2 cellular contexts compared by ENCODE assay signal in genomic region chr6:43782764-43783513, GRCh38.
TF ChIP-seq lines count a peak whose summit lies in the region.

No MANE protein-coding gene starts in this region.

TF ChIP-seq in IMR-90, 13 proteins besides CTCF, POLR2A, EP300 and RAD21:
- no peak for TF ChIP-seq MAFK (IDR thresholded peaks at IDR 0.05; ENCODE audit: low read depth, low read length)
- no peak for TF ChIP-seq MXI1 (IDR thresholded peaks at IDR 0.05; ENCODE audit: borderline replicate concordance, low read depth, low read length)
- no peak for TF ChIP-seq ELK1 (IDR thresholded peaks at IDR 0.05; ENCODE audit: borderline replicate concordance, low read depth, low read length)
- no peak for TF ChIP-seq CEBPB (IDR thresholded peaks at IDR 0.05; ENCODE audit: low read depth, low read length)
- TF ChIP-seq NFE2L2 (IDR thresholded peaks at IDR 0.05; ENCODE audit: low read depth, low read length), result no peak
- TF ChIP-seq RCOR1 (IDR thresholded peaks at IDR 0.05; ENCODE audit: insufficient replicate concordance, low read length), result no peak
- no peak for TF ChIP-seq BHLHE40 (IDR thresholded peaks at IDR 0.05; ENCODE audit: low read depth, low read length)
- TF ChIP-seq CHD1 (IDR thresholded peaks at IDR 0.05; ENCODE audit: low read depth, low read length), result no peak
- no peak for TF ChIP-seq SMC3 (IDR thresholded peaks at IDR 0.05; ENCODE audit: low read depth, low read length)
- TF ChIP-seq MAZ (IDR thresholded peaks at IDR 0.05; ENCODE audit: borderline replicate concordance, low read depth, low read length), result no peak
- TF ChIP-seq FOS (IDR thresholded peaks at IDR 0.05; ENCODE audit: low read depth, low read length), result no peak
- TF ChIP-seq, protein P1, sequence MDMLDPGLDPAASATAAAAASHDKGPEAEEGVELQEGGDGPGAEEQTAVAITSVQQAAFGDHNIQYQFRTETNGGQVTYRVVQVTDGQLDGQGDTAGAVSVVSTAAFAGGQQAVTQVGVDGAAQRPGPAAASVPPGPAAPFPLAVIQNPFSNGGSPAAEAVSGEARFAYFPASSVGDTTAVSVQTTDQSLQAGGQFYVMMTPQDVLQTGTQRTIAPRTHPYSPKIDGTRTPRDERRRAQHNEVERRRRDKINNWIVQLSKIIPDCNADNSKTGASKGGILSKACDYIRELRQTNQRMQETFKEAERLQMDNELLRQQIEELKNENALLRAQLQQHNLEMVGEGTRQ (IDR thresholded peaks at IDR 0.05; ENCODE audit: low read depth, low read length), result no peak
- TF ChIP-seq RFX5 (IDR thresholded peaks at IDR 0.05; ENCODE audit: low read depth, low read length), result no peak

TF ChIP-seq in H1, 55 proteins besides CTCF, POLR2A, EP300 and RAD21:
- TF ChIP-seq RFX5 (IDR thresholded peaks at IDR 0.05; ENCODE audit: borderline replicate concordance, low read depth, low read length) (no peak), BCL11A (IDR thresholded peaks at IDR 0.05; ENCODE audit: low read depth in 2 of 2, low read length in 2 of 2) (no peak), BACH1 (IDR thresholded peaks at IDR 0.05; ENCODE audit: low read length) (no peak), JUND (IDR thresholded peaks at IDR 0.05; ENCODE audit: low read length) (no peak), TAF7 (optimal IDR thresholded peaks at IDR 0.05; ENCODE audit: borderline replicate concordance, low read depth, low read length) (no peak), SIX5 (IDR thresholded peaks at IDR 0.05; ENCODE audit: low read depth, low read length) (no peak), CREB1 (IDR thresholded peaks at IDR 0.05) (no peak), TAF1 (IDR thresholded peaks at IDR 0.05; ENCODE audit: low read depth, low read length) (no peak), EZH2 (IDR thresholded peaks at IDR 0.05; ENCODE audit: low read depth, low read length, severe bottlenecking) (no peak), EGR1 (IDR thresholded peaks at IDR 0.05; ENCODE audit: borderline replicate concordance, low read depth, low read length) (no peak), SIRT6 (IDR thresholded peaks at IDR 0.05; ENCODE audit: low read length) (no peak), HDAC2 (IDR thresholded peaks at IDR 0.05; ENCODE audit: borderline replicate concordance in 1 of 2, low read depth in 2 of 2, low read length in 2 of 2) (no peak), SP2 (IDR thresholded peaks at IDR 0.05; ENCODE audit: low read length) (no peak), TCF12 (IDR thresholded peaks at IDR 0.05; ENCODE audit: low read depth, low read length) (no peak), CEBPB (IDR thresholded peaks at IDR 0.05; ENCODE audit: low read depth, low read length) (no peak), MAFK (IDR thresholded peaks at IDR 0.05; ENCODE audit: low read depth, low read length) (no peak), RBBP5 (IDR thresholded peaks at IDR 0.05; ENCODE audit: borderline replicate concordance, low read depth, low read length) (no peak), CBX8 (IDR thresholded peaks at IDR 0.05; ENCODE audit: borderline replicate concordance, low read depth, low read length) (no peak)
- TF ChIP-seq, protein P1 (IDR thresholded peaks at IDR 0.05; ENCODE audit: low read length), result no peak
